Comparison of ENCODE assay signal across 12 cellular contexts in the genomic region with DNA sequence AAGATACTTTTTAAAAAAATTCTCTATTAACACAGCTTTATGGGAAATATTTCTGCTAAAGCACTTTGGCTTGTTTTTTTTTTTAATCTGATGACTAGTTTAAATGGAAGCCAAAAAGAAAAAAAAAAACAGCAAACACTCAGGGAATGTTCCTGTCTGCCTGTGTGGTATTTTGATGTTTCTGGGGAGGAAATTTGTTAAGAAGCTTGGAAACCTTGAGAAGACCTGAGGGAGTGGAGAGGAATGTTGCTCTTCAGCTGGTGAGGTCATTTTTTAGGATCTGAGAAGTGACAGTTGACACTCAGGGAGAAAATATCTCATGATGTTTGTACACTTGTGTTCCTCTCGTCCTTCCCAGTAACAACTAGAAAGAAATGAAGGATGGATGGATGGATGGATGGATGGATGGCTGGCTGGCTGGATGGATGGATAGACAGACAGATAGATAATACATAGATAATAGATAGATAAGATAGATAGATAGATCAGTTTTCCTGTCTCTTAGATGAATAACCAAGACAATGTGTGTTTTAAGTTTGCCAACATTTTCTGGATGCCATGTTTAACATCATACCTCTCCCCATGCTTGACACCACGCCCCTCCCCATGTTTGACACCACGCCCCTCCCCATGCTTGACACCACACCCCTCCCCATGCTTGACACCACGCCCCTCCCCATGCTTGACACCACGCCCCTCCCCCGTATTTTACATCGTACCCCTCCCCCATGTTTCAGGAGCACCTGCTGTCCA.
A peak's percentile ranks its signal among the peaks of the same experiment; 100 is the strongest.
DNase-seq lines count a peak whose midpoint lies in the region; ATAC-seq and TF ChIP-seq lines count a peak whose summit lies in the region.
"Had no signal": no experiment of that assay in that cellular context is flagged by ENCODE, and none has a peak within 500 bp of the region (broad histone marks: within the 10 kb centered on the region; RNA-seq: fewer than 3 reads in every experiment).

No MANE protein-coding gene starts in this region.

- H3K27ac ChIP-seq in ACC112 (ENCODE audit: low read depth, low read length) (peak overlapping the region; percentile 78), IMR-90 (ENCODE audit: insufficient read depth, low read length) (peak overlapping the region; percentile 98), mesodermal cell (ENCODE audit: low read depth, low read length, severe bottlenecking) (peak overlapping the region; percentile 33)
- H3K27ac ChIP-seq: pancreas had no signal

- in situ Hi-C loops in IMR-90 (cut with MboI; ENCODE audit: low sequenced_read_pairs) = no loop called here

- CTCF ChIA-PET in IMR-90 (lab: Yijun Ruan, JAX) = no interaction called here

- DNase-seq in IMR-90 = peak; percentile 88
- peak; percentile 89 for DNase-seq in choroid plexus epithelial cell (ENCODE audit: low read depth)
- DNase-seq in activated CD4-positive, alpha-beta T cell treated with anti-CD3 and anti-CD28 coated beads for 1 hour = no peak
- DNase-seq in activated CD4-positive, alpha-beta T cell treated with anti-CD3 and anti-CD28 coated beads for 48 hours = no peak
- no peak for DNase-seq in activated T-cell treated with anti-CD3 and anti-CD28 coated beads, Interleukin-2, amount 50 U/mL, for 4 hours
- DNase-seq: activated CD4-positive, alpha-beta T cell treated with anti-CD3 and anti-CD28 coated beads, Interleukin-2, amount 50 U/mL, for 1 hour; activated naive CD8-positive, alpha-beta T cell treated with anti-CD3 and anti-CD28 coated beads, Interleukin-2, amount 50 U/mL, for 24 hours; NCI-H1417 treated with DMSO at 0.1 percent for 48 hours; pancreas had no signal

- no peak for TF ChIP-seq POLR2A in IMR-90 (IDR thresholded peaks at IDR 0.05; ENCODE audit: low read depth, low read length)

- peak overlapping the region; percentile 97 for H2BK20ac ChIP-seq in IMR-90 (ENCODE audit: low read depth, low read length)

- H4K91ac ChIP-seq in IMR-90 (ENCODE audit: insufficient read depth, low read depth, low read length) = peak overlapping the region; percentile 99

- H3K9me3 ChIP-seq in IMR-90 (ENCODE audit: control insufficient read depth, insufficient read depth, low read length) = no peaks in the 10 kb centered on the region
- no peaks in the 10 kb centered on the region for H3K9me3 ChIP-seq in mesodermal cell (ENCODE audit: control insufficient read depth, low read length)
- H3K9me3 ChIP-seq: pancreas had no signal

- H2AFZ ChIP-seq in ACC112 (ENCODE audit: low read length, unreplicated experiment) (no peak overlapping the region), IMR-90 (replicated peaks; ENCODE audit: low read length, poor library complexity) (no peak overlapping the region)

- ATAC-seq in IMR-90 (ENCODE audit: low read depth) (peak; percentile 46), HG02981 (IDR thresholded peaks at IDR 0.05; ENCODE audit: unreplicated experiment) (no peak)
- no peak for ATAC-seq in activated T-cell treated with anti-CD3 and anti-CD28 coated beads, Interleukin-2, amount 50 U/mL, for 4 hours
- ATAC-seq: activated naive CD8-positive, alpha-beta T cell treated with anti-CD3 and anti-CD28 coated beads, Interleukin-2, amount 50 U/mL, for 24 hours; pancreas had no signal

- peak overlapping the region; percentile 76; the same call in 1 of the 2 replicates for H3K23ac ChIP-seq in IMR-90 (ENCODE audit: low read depth, low read length)

- H3K9me3 Mint-ChIP-seq in activated T-cell treated with anti-CD3 and anti-CD28 coated beads, Interleukin-2, amount 50 U/mL, for 4 hours = no peaks in the 10 kb centered on the region
- H3K9me3 Mint-ChIP-seq: activated naive CD8-positive, alpha-beta T cell treated with anti-CD3 and anti-CD28 coated beads, Interleukin-2, amount 50 U/mL, for 24 hours had no signal

- peaks cover 50% of the 10 kb centered on the region for H3K9me1 ChIP-seq in IMR-90 (ENCODE audit: insufficient read depth, low read length)

- dilution Hi-C loops in IMR-90 (cut with HindIII; ENCODE audit: low sequenced_read_pairs, unreplicated experiment) = no loop called here

- no peaks in the 10 kb centered on the region for H3K36me3 Mint-ChIP-seq in activated T-cell treated with anti-CD3 and anti-CD28 coated beads, Interleukin-2, amount 50 U/mL, for 4 hours (ENCODE audit: insufficient read depth)

- H3K4ac ChIP-seq in IMR-90 (ENCODE audit: low read depth, low read length) = peak overlapping the region; percentile 91

- BruUV-seq in IMR-90 (replicated peaks; lab: Mats Ljungman, UMichigan) = no TSS peak

- peak overlapping the region; percentile 95 for H3K14ac ChIP-seq in IMR-90 (replicated peaks; ENCODE audit: low read depth, low read length)

- H4K20me1 ChIP-seq in IMR-90 (ENCODE audit: insufficient read depth, low read length) = peaks cover 7% of the 10 kb centered on the region

- H2AK5ac ChIP-seq in IMR-90 (ENCODE audit: low read depth, low read length) = peak overlapping the region; percentile 97

- H3K18ac ChIP-seq in IMR-90 (ENCODE audit: low read depth, low read length) = peak overlapping the region; percentile 80

- peak overlapping the region; percentile 51; the same call in 1 of the 2 replicates for H3K4me2 ChIP-seq in IMR-90 (ENCODE audit: low read depth, low read length)

- WGBS in IMR-90 (ENCODE audit: extremely low coverage in 2 of 2, insufficient read length in 1 of 2), 2 experiments = 89% methylated on average over 1 of the region's 7 CpGs; no CpG with 5 or more reads in 1 of the 2 experiments
- 92 to 100% methylated on average over 1 to 2 of the region's 7 CpGs for WGBS in mesodermal cell (ENCODE audit: insufficient coverage in 2 of 2), 2 experiments

- no peak overlapping the region for H3K4me3 Mint-ChIP-seq in activated T-cell treated with anti-CD3 and anti-CD28 coated beads, Interleukin-2, amount 50 U/mL, for 4 hours
- H3K4me3 Mint-ChIP-seq: activated naive CD8-positive, alpha-beta T cell treated with anti-CD3 and anti-CD28 coated beads, Interleukin-2, amount 50 U/mL, for 24 hours had no signal

- intact Hi-C loops in IMR-90 (cut with micrococcal nuclease) = no loop called here

- peak overlapping the region; percentile 78 for H2AK9ac ChIP-seq in IMR-90 (replicated peaks; ENCODE audit: low read depth, low read length, poor library complexity)

- H4K5ac ChIP-seq in IMR-90 (ENCODE audit: low read depth, low read length) = peak overlapping the region; percentile 73; the same call in 1 of the 2 replicates

- peak overlapping the region; percentile 59 to 88 for H4K8ac ChIP-seq in IMR-90 (ENCODE audit: low read depth in 2 of 2, low read length in 2 of 2)

- no peak for TF ChIP-seq RAD21 in IMR-90 (IDR thresholded peaks at IDR 0.05; ENCODE audit: low read length)

- TF ChIP-seq CTCF in IMR-90 (conservative IDR thresholded peaks at IDR 0.05; ENCODE audit: low read depth, low read length) (no peak), choroid plexus epithelial cell (conservative IDR thresholded peaks at IDR 0.05; ENCODE audit: low read depth, low read length) (no peak)

- H3K9ac ChIP-seq in IMR-90 (ENCODE audit: low read depth, low read length) = no peak overlapping the region

- peak overlapping the region; percentile 100 for H2BK5ac ChIP-seq in IMR-90 (ENCODE audit: low read depth, low read length, poor library complexity, severe bottlenecking)

- H3K36me3 ChIP-seq in ACC112 (ENCODE audit: insufficient read depth, low read length) (peaks cover 11% of the 10 kb centered on the region; the same call in 1 of the 2 replicates), IMR-90 (ENCODE audit: control insufficient read depth, insufficient read depth, low read length) (peaks cover 15% of the 10 kb centered on the region), mesodermal cell (ENCODE audit: control insufficient read depth, insufficient read depth, low read length) (peaks cover 30% of the 10 kb centered on the region)
- H3K36me3 ChIP-seq: pancreas had no signal

- POLR2A ChIA-PET in IMR-90 (lab: Charles Lee; ENCODE audit: unreplicated experiment) = interaction anchor here (0.6 kb wide), 1 partner anchor 863 kb away, joined by 5 read pairs; no protein-coding TSS in a partner anchor

- H3K79me2 ChIP-seq in ACC112 (ENCODE audit: control insufficient read depth, insufficient read depth, low read length, unreplicated experiment) = no peaks in the 10 kb centered on the region

- H3K27me3 ChIP-seq in ACC112 (ENCODE audit: insufficient read depth, low read length) = no peaks in the 10 kb centered on the region
- H3K27me3 ChIP-seq in IMR-90 (ENCODE audit: control insufficient read depth, insufficient read depth, low read length) = no peaks in the 10 kb centered on the region
- H3K27me3 ChIP-seq: pancreas had no signal

- H3K79me1 ChIP-seq in IMR-90 (ENCODE audit: low read depth in 1 of 2, low read length in 2 of 2) = peaks cover 51 to 82% of the 10 kb centered on the region in 2 experiments

- H3K56ac ChIP-seq in IMR-90 (ENCODE audit: extremely low read depth, insufficient read depth, low read length) = peak overlapping the region; percentile 79; the same call in 1 of the 2 replicates

- H3K4me1 ChIP-seq in ACC112 (ENCODE audit: control insufficient read depth, insufficient read depth, low read length, unreplicated experiment) (peaks cover 45% of the 10 kb centered on the region), IMR-90 (ENCODE audit: control insufficient read depth, insufficient read depth, low read length) (peaks cover 55% of the 10 kb centered on the region), mesodermal cell (ENCODE audit: control insufficient read depth, insufficient read depth, low read length, poor library complexity, severe bottlenecking) (peaks cover 37% of the 10 kb centered on the region)
- H3K4me1 ChIP-seq: pancreas had no signal

- no peaks in the 10 kb centered on the region for H3K4me1 Mint-ChIP-seq in activated T-cell treated with anti-CD3 and anti-CD28 coated beads, Interleukin-2, amount 50 U/mL, for 4 hours (ENCODE audit: low read depth)
- H3K4me1 Mint-ChIP-seq: activated naive CD8-positive, alpha-beta T cell treated with anti-CD3 and anti-CD28 coated beads, Interleukin-2, amount 50 U/mL, for 24 hours had no signal

- H3K4me3 ChIP-seq in ACC112 (ENCODE audit: low read depth, low read length) = no peak overlapping the region
- H3K4me3 ChIP-seq in IMR-90 (ENCODE audit: insufficient read depth, low read depth, low read length) = no peak overlapping the region
- H3K4me3 ChIP-seq in choroid plexus epithelial cell (ENCODE audit: low read depth, low read length) = no peak overlapping the region
- H3K4me3 ChIP-seq in mesodermal cell (ENCODE audit: extremely low read depth, insufficient read depth, low read length, poor library complexity, severe bottlenecking) = no peak overlapping the region
- H3K4me3 ChIP-seq: pancreas had no signal

- H3K27me3 Mint-ChIP-seq in activated T-cell treated with anti-CD3 and anti-CD28 coated beads, Interleukin-2, amount 50 U/mL, for 4 hours (ENCODE audit: low read depth) = no peaks in the 10 kb centered on the region
- H3K27me3 Mint-ChIP-seq: activated naive CD8-positive, alpha-beta T cell treated with anti-CD3 and anti-CD28 coated beads, Interleukin-2, amount 50 U/mL, for 24 hours had no signal

- peak overlapping the region; percentile 13; the same call in 2 of the 3 replicates for H2BK15ac ChIP-seq in IMR-90 (ENCODE audit: low read depth, low read length)

- H2BK120ac ChIP-seq in IMR-90 (ENCODE audit: low read depth, low read length) = peak overlapping the region; percentile 91

Comparison
In these comparisons a context has a peak if more than half of its experiments do, and no peak if none do; other contexts are left out.
1. H3K27ac ChIP-seq: peak in every context shown above with its lines; median percentile 98 in IMR-90; 78 in ACC112; 33 in mesodermal cell.
2. DNase-seq: peak in IMR-90 (single experiment) and choroid plexus epithelial cell (single experiment); none in activated CD4-positive, alpha-beta T cell treated with anti-CD3 and anti-CD28 coated beads for 1 hour (single experiment), activated CD4-positive, alpha-beta T cell treated with anti-CD3 and anti-CD28 coated beads for 48 hours (single experiment) and activated T-cell treated with anti-CD3 and anti-CD28 coated beads, Interleukin-2, amount 50 U/mL, for 4 hours (single experiment).